Comparison of ENCODE assay signal across 9 cellular contexts in genomic region chr5:139787257-139787567, GRCh38. TPM values are rescaled to one million over a fixed set of nuclear protein-coding genes. Genes with fewer than 3 reads are reported as not detected.
DNase-seq lines count a peak whose midpoint lies in the region; ATAC-seq and TF ChIP-seq lines count a peak whose summit lies in the region.
"Had no signal": no experiment of that assay in that cellular context is flagged by ENCODE, and none has a peak within 500 bp of the region (broad histone marks: within the 10 kb centered on the region; RNA-seq: fewer than 3 reads in every experiment).

No MANE protein-coding gene starts in this region.

- H3K27me3 ChIP-seq in right lobe of liver (no peaks in the 10 kb centered on the region), thoracic aorta (replicated peaks; ENCODE audit: insufficient read depth) (no peaks in the 10 kb centered on the region)

- no peak for DNase-seq in activated T-cell treated with anti-CD3 and anti-CD28 coated beads, Interleukin-2, amount 50 U/mL, for 72 hours
- DNase-seq in activated T-cell treated with anti-CD3 and anti-CD28 coated beads for 4 hours = no peak
- DNase-seq in T-cell = no peak
- no peak for DNase-seq in right lobe of liver
- no peak for DNase-seq in thoracic aorta (ENCODE audit: low spot score)
- DNase-seq in SHP77 (lab: John Stamatoyannopoulos, UW) = no peak
- DNase-seq in HK-2 (ENCODE audit: unreplicated experiment) = no peak

- H3K27ac Mint-ChIP-seq in activated T-cell treated with anti-CD3 and anti-CD28 coated beads, Interleukin-2, amount 50 U/mL, for 72 hours = no peak overlapping the region
- H3K27ac Mint-ChIP-seq in T-cell = no peak overlapping the region

- no peaks in the 10 kb centered on the region for H3K36me3 Mint-ChIP-seq in activated T-cell treated with anti-CD3 and anti-CD28 coated beads, Interleukin-2, amount 50 U/mL, for 72 hours (ENCODE audit: insufficient read depth in 2 of 2)
- H3K36me3 Mint-ChIP-seq in T-cell = no peaks in the 10 kb centered on the region

- H3K27ac ChIP-seq in right lobe of liver (no peak overlapping the region), thoracic aorta (no peak overlapping the region)
- H3K27ac ChIP-seq: neutrophil had no signal

- peaks cover 37% of the 10 kb centered on the region for H3K27me3 Mint-ChIP-seq in activated T-cell treated with anti-CD3 and anti-CD28 coated beads, Interleukin-2, amount 50 U/mL, for 72 hours (ENCODE audit: low read depth)
- peaks cover 22 to 41% of the 10 kb centered on the region in 2 donors for H3K27me3 Mint-ChIP-seq in T-cell

- TF ChIP-seq CTCF in right lobe of liver (IDR thresholded peaks at IDR 0.05) (no peak), thoracic aorta (IDR thresholded peaks at IDR 0.05) (no peak)

- no peaks in the 10 kb centered on the region for H3K9me3 ChIP-seq in right lobe of liver
- no peaks in the 10 kb centered on the region for H3K9me3 ChIP-seq in thoracic aorta
- H3K9me3 ChIP-seq: neutrophil had no signal

- H3K4me1 ChIP-seq in right lobe of liver = no peaks in the 10 kb centered on the region
- H3K4me1 ChIP-seq in thoracic aorta (ENCODE audit: control insufficient read depth in 1 of 2, low read depth in 2 of 2) = peaks cover 4 to 8% of the 10 kb centered on the region in 2 donors

- H3K4me1 Mint-ChIP-seq in activated T-cell treated with anti-CD3 and anti-CD28 coated beads, Interleukin-2, amount 50 U/mL, for 72 hours (ENCODE audit: low read depth) = peaks cover 5% of the 10 kb centered on the region
- H3K4me1 Mint-ChIP-seq in T-cell = peaks cover 4 to 11% (median 5%) of the 10 kb centered on the region in 3 donors

- 0% methylated on average over 1 of the region's 5 CpGs for WGBS in right lobe of liver (ENCODE audit: insufficient coverage, low coverage, low lambda C conversion rate, missing lambda C conversion rate)

- intact Hi-C loops in right lobe of liver (cut with DNase I) = loop anchor here (5.0 to 10.0 kb wide), 2 partner anchors 78 to 180 kb away; no protein-coding TSS in a partner anchor

- peak overlapping the region; percentile 86 to 88 for H3K4me3 Mint-ChIP-seq in activated T-cell treated with anti-CD3 and anti-CD28 coated beads, Interleukin-2, amount 50 U/mL, for 72 hours
- peak overlapping the region in 2 of 3 donors; percentile 80 to 85 for H3K4me3 Mint-ChIP-seq in T-cell

- CTCF ChIA-PET in T-cell (lab: Charles Lee) = interaction anchor here (0.6 to 3.5 kb wide), 22 partner anchors 10 to 357 kb away, joined by 3 to 63 read pairs (median 5); no protein-coding TSS in a partner anchor

- POLR2A ChIA-PET in T-cell (lab: Charles Lee) = no interaction called here

- H3K9me3 Mint-ChIP-seq in activated T-cell treated with anti-CD3 and anti-CD28 coated beads, Interleukin-2, amount 50 U/mL, for 72 hours = no peaks in the 10 kb centered on the region
- no peaks in the 10 kb centered on the region for H3K9me3 Mint-ChIP-seq in T-cell

- TF ChIP-seq POLR2A in right lobe of liver (IDR thresholded peaks at IDR 0.05) = no peak

- peak; percentile 7 to 15 for ATAC-seq in activated T-cell treated with anti-CD3 and anti-CD28 coated beads, Interleukin-2, amount 50 U/mL, for 72 hours (replicated peaks in 1 of 2)
- ATAC-seq in T-cell (replicated peaks in 1 of 4) (peak in 1 of 4 experiments; percentile 5), right lobe of liver (no peak), thoracic aorta (ENCODE audit: insufficient number of reproducible peaks, low FRiP score, low read depth) (no peak), GM21367 (IDR thresholded peaks at IDR 0.05; ENCODE audit: unreplicated experiment) (no peak)

- H3K4me3 ChIP-seq in right lobe of liver (peak overlapping the region in 2 of 3 donors; percentile 53 to 54), thoracic aorta (peak overlapping the region; percentile 94)

- H3K36me3 ChIP-seq in right lobe of liver = no peaks in the 10 kb centered on the region
- no peaks in the 10 kb centered on the region for H3K36me3 ChIP-seq in thoracic aorta
- H3K36me3 ChIP-seq: neutrophil had no signal

RNA-seq across cellular contexts. Expression of gene PSD2, which starts 8.4 kb away (rescaled TPM):
- total RNA-seq in activated T-cell treated with anti-CD3 and anti-CD28 coated beads, Interleukin-2, amount 50 U/mL, for 72 hours = not detected
- total RNA-seq in T-cell (under 1 TPM in 3 of 5 donors, not detected in 2; 0.07 to 0.15 (median 0.09) TPM), right lobe of liver (under 1 TPM in 3 of 6 experiments, not detected in 3; 0.04 to 0.07 (median 0.07) TPM), thoracic aorta (under 1 TPM; 0.14 to 0.41 TPM)

Comparison
In these comparisons a context has a peak if more than half of its experiments do, and no peak if none do; other contexts are left out.
1. ATAC-seq: peak in activated T-cell treated with anti-CD3 and anti-CD28 coated beads, Interleukin-2, amount 50 U/mL, for 72 hours (2 of 2); none in right lobe of liver (0 of 4), thoracic aorta (single experiment) and GM21367 (single experiment).